ENCODE assay signal across 15 cellular contexts in genomic region chr13:31209819-31210209, GRCh38. TPM values are rescaled to one million over a fixed set of nuclear protein-coding genes. Genes with fewer than 3 reads are reported as not detected.
DNase-seq lines count a peak whose midpoint lies in the region; ATAC-seq and TF ChIP-seq lines count a peak whose summit lies in the region.
"Had no signal": no experiment of that assay in that cellular context is flagged by ENCODE, and none has a peak within 500 bp of the region (broad histone marks: within the 10 kb centered on the region; RNA-seq: fewer than 3 reads in every experiment).

No MANE protein-coding gene starts in this region.

- H2AFZ ChIP-seq in H9 (ENCODE audit: low read length) = no peak overlapping the region
- no peak overlapping the region for H2AFZ ChIP-seq in hepatocyte

- H3K23me2 ChIP-seq in H9 (ENCODE audit: insufficient read length, low read depth, low read length, poor library complexity, severe bottlenecking) = no peaks in the 10 kb centered on the region

- no peak overlapping the region for H3K23ac ChIP-seq in H9 (ENCODE audit: insufficient read length, low read depth, low read length)

- H3K36me3 ChIP-seq in BE2C = no peaks in the 10 kb centered on the region
- H3K36me3 ChIP-seq in ectodermal cell (ENCODE audit: control insufficient read depth, insufficient read depth, low read length) = no peaks in the 10 kb centered on the region
- no peaks in the 10 kb centered on the region for H3K36me3 ChIP-seq in psoas muscle (ENCODE audit: insufficient read depth in 1 of 2, low read depth in 1 of 2)
- no peaks in the 10 kb centered on the region for H3K36me3 ChIP-seq in hepatocyte (replicated peaks; ENCODE audit: insufficient read depth, low read depth)
- H3K36me3 ChIP-seq: thyroid gland had no signal

- H3T11ph ChIP-seq in H9 (ENCODE audit: low read length) = no peak overlapping the region

- H2AK5ac ChIP-seq in H9 (ENCODE audit: insufficient read length, low read length) = no peak overlapping the region

- H2BK5ac ChIP-seq in H9 (ENCODE audit: insufficient read length, low read length) = no peak overlapping the region

- H3K27ac ChIP-seq in H9 (ENCODE audit: insufficient read length, low read depth, low read length) (no peak overlapping the region), ectodermal cell (ENCODE audit: insufficient read depth, low read depth, low read length, poor library complexity, severe bottlenecking) (peak overlapping the region; percentile 41), psoas muscle (peak overlapping the region; percentile 58), hepatocyte (no peak overlapping the region)
- H3K27ac ChIP-seq: epithelial cell of prostate, VCaP had no signal

- peaks cover 43 to 49% of the 10 kb centered on the region in 2 experiments for H3K4me1 Mint-ChIP-seq in H9

- H3K9me3 ChIP-seq in BE2C = no peaks in the 10 kb centered on the region
- H3K9me3 ChIP-seq in H9 (ENCODE audit: control insufficient read depth, low read depth, low read length) = no peaks in the 10 kb centered on the region
- H3K9me3 ChIP-seq in ectodermal cell (ENCODE audit: control insufficient read depth, low read length) = no peaks in the 10 kb centered on the region
- H3K9me3 ChIP-seq in psoas muscle = no peaks in the 10 kb centered on the region
- H3K9me3 ChIP-seq in hepatocyte (ENCODE audit: low read depth) = no peaks in the 10 kb centered on the region
- H3K9me3 ChIP-seq: thyroid gland had no signal

- no peak overlapping the region for H3K9ac ChIP-seq in H9 (ENCODE audit: extremely low read depth, insufficient read length, low read length)

- no peak overlapping the region for H2BK20ac ChIP-seq in H9 (ENCODE audit: low read depth, low read length, poor library complexity, severe bottlenecking)

- H3K4me3 ChIP-seq in BE2C (ENCODE audit: low read depth, low read length) = peak overlapping the region; percentile 45
- H3K4me3 ChIP-seq in ectodermal cell (ENCODE audit: insufficient read depth, low read depth, low read length) = no peak overlapping the region
- H3K4me3 ChIP-seq in psoas muscle = no peak overlapping the region
- H3K4me3 ChIP-seq in hepatocyte = no peak overlapping the region
- H3K4me3 ChIP-seq: thyroid gland had no signal

- H3K79me2 ChIP-seq in H9 (ENCODE audit: insufficient read depth, low read length) (no peaks in the 10 kb centered on the region), hepatocyte (peaks cover 7% of the 10 kb centered on the region)

- no peak overlapping the region for H2BK12ac ChIP-seq in H9 (ENCODE audit: insufficient read length, low read depth, low read length)

- no peak overlapping the region for H3K18ac ChIP-seq in H9 (ENCODE audit: insufficient read length, low read depth, low read length)

- no peak overlapping the region for H3K4ac ChIP-seq in H9 (ENCODE audit: low read depth, low read length)

- no peak for DNase-seq in BE2C
- no peak for DNase-seq in H9
- DNase-seq in psoas muscle = no peak
- DNase-seq in GM20000 (ENCODE audit: low spot score) = no peak
- DNase-seq in hepatocyte (ENCODE audit: low spot score) = no peak
- DNase-seq: activated CD8-positive, alpha-beta memory T cell treated with anti-CD3 and anti-CD28 coated beads for 24 hours; stimulated activated CD4-positive, alpha-beta T cell treated with anti-CD3 and anti-CD28 coated beads, Interleukin-1b, Interleukin-23, amount 100 ng/mL, for 48 hours had no signal

- intact Hi-C loops in psoas muscle (cut with DNase I) = no loop called here

- H4K8ac ChIP-seq in H9 (replicated peaks; ENCODE audit: insufficient read length, low read depth, low read length) = no peak overlapping the region

- H2BK120ac ChIP-seq in H9 (ENCODE audit: low read depth, low read length, poor library complexity, severe bottlenecking) = no peak overlapping the region

- ATAC-seq in psoas muscle (peak in 1 of 4 donors; percentile 13), HG03378 (IDR thresholded peaks at IDR 0.05; ENCODE audit: unreplicated experiment) (no peak), GM19455 (IDR thresholded peaks at IDR 0.05; ENCODE audit: unreplicated experiment) (no peak)

- no peak overlapping the region for H3K56ac ChIP-seq in H9 (ENCODE audit: insufficient read length, low read depth, low read length)

- H3K14ac ChIP-seq in H9 (ENCODE audit: insufficient read depth, low read length) = no peak overlapping the region

- H3K4me1 ChIP-seq in BE2C = peaks cover 19% of the 10 kb centered on the region
- no peaks in the 10 kb centered on the region for H3K4me1 ChIP-seq in H9 (ENCODE audit: insufficient read depth, low read length)
- peaks cover 23% of the 10 kb centered on the region for H3K4me1 ChIP-seq in ectodermal cell (ENCODE audit: control insufficient read depth, insufficient read depth, low read length)
- peaks cover 36% of the 10 kb centered on the region for H3K4me1 ChIP-seq in psoas muscle
- peaks cover 11% of the 10 kb centered on the region for H3K4me1 ChIP-seq in hepatocyte (ENCODE audit: insufficient read depth)

- no peaks in the 10 kb centered on the region for H3K79me1 ChIP-seq in H9 (ENCODE audit: insufficient read depth, low read depth, low read length, poor library complexity, severe bottlenecking)

- H3K4me2 ChIP-seq in H9 (ENCODE audit: insufficient read depth, insufficient read length, low read length) = no peak overlapping the region
- H3K4me2 ChIP-seq in hepatocyte = no peak overlapping the region

- H3K27ac Mint-ChIP-seq in H9 = peak overlapping the region in 2 of 3 experiments; percentile 15 to 36; a peak in 3 of 7 replicates
- H3K27ac Mint-ChIP-seq: activated T-helper 2 cell treated with anti-CD3 and anti-CD28 coated beads, Interferon-gamma antibody, Interleukin-2, Interleukin-4, amounts not matched to agents 10 μg/mL and 5 μg/mL and 100 μg/mL, durations not matched to agents 14 hours and 24 hours and 36 hours; progenitor cell of endocrine pancreas had no signal

- no peaks in the 10 kb centered on the region for H3K9me3 Mint-ChIP-seq in H9
- H3K9me3 Mint-ChIP-seq: activated T-helper 2 cell treated with anti-CD3 and anti-CD28 coated beads, Interferon-gamma antibody, Interleukin-2, Interleukin-4, amounts not matched to agents 10 μg/mL and 5 μg/mL and 100 μg/mL, durations not matched to agents 14 hours and 24 hours and 36 hours had no signal

- H3K27me3 ChIP-seq in BE2C = no peaks in the 10 kb centered on the region
- H3K27me3 ChIP-seq in H9 (ENCODE audit: insufficient read depth, low read length) = no peaks in the 10 kb centered on the region
- H3K27me3 ChIP-seq in ectodermal cell (ENCODE audit: control insufficient read depth, insufficient read depth, low read length, poor library complexity, severe bottlenecking) = no peaks in the 10 kb centered on the region
- no peaks in the 10 kb centered on the region for H3K27me3 ChIP-seq in psoas muscle (ENCODE audit: insufficient read depth in 3 of 3, low read length in 2 of 3)
- no peaks in the 10 kb centered on the region for H3K27me3 ChIP-seq in hepatocyte
- H3K27me3 ChIP-seq: thyroid gland had no signal

- H3K36me3 Mint-ChIP-seq in H9 (ENCODE audit: insufficient read depth in 1 of 3, low read depth in 3 of 3) = no peaks in the 10 kb centered on the region; a peak in 1 of 7 replicates

- WGBS in H9 (ENCODE audit: extremely low coverage, insufficient read length, low lambda C conversion rate) = no CpG with 5 or more reads among the region's 4 CpGs
- WGBS in ectodermal cell, 2 experiments = 85 to 88% methylated on average over 4 of the region's 4 CpGs
- WGBS in psoas muscle, 3 donors = 11 to 21% (median 17%) methylated on average over 4 of the region's 4 CpGs
- WGBS in hepatocyte (ENCODE audit: low lambda C conversion rate, missing lambda C conversion rate) = 67% methylated on average over 4 of the region's 4 CpGs

- H4K5ac ChIP-seq in H9 (ENCODE audit: insufficient read length, low read depth, low read length) = no peak overlapping the region

- no peaks in the 10 kb centered on the region for H3K9me2 ChIP-seq in hepatocyte (replicated peaks; ENCODE audit: insufficient read depth)

- no peaks in the 10 kb centered on the region for H3K27me3 Mint-ChIP-seq in H9 (ENCODE audit: low read depth)

- no peak overlapping the region for H4K91ac ChIP-seq in H9 (ENCODE audit: insufficient read length, low read depth, low read length)

- H4K20me1 ChIP-seq in H9 (ENCODE audit: control insufficient read depth, insufficient read depth, insufficient read length) (no peaks in the 10 kb centered on the region), hepatocyte (ENCODE audit: insufficient read depth, poor library complexity, severe bottlenecking) (no peaks in the 10 kb centered on the region)

- H2BK15ac ChIP-seq in H9 (ENCODE audit: low read depth, low read length) = no peak overlapping the region

- no peak overlapping the region for H3K4me3 Mint-ChIP-seq in H9

- TF ChIP-seq CTCF in BE2C (IDR thresholded peaks at IDR 0.05; ENCODE audit: low read depth, low read length) (no peak), H9 (conservative IDR thresholded peaks at IDR 0.05) (no peak), psoas muscle (IDR thresholded peaks at IDR 0.05) (no peak), GM20000 (IDR thresholded peaks at IDR 0.05; ENCODE audit: extremely low read depth, missing control alignments) (no peak), hepatocyte (IDR thresholded peaks at IDR 0.05; ENCODE audit: poor library complexity) (no peak)

RNA-seq across cellular contexts. Expression of gene B3GLCT, which starts 10.0 kb away (rescaled TPM):
- 1.1 TPM for polyA plus RNA-seq in BE2C (2012; ENCODE audit: insufficient read depth, insufficient read length, low read depth)
- total RNA-seq in H9 (2021) = 5.4 and 5.8 TPM in 2 replicates
- polyA plus RNA-seq in ectodermal cell (2013, experiment 1 of 4) = 9.8 TPM
- 9.8 TPM for polyA plus RNA-seq in ectodermal cell (2013, experiment 2 of 4)
- 8.8 TPM for polyA plus RNA-seq in ectodermal cell (2013, experiment 3 of 4)
- polyA plus RNA-seq in ectodermal cell (2013, experiment 4 of 4) = 8.8 TPM
- total RNA-seq in psoas muscle = 1 to 10 TPM; 1.1 to 5.5 (median 2.9) TPM
- 1 to 10 TPM; 1.3 to 3.1 (median 2.2) TPM for polyA plus RNA-seq in psoas muscle
- total RNA-seq in hepatocyte = 10.8 TPM in 2 replicates
- polyA plus RNA-seq in hepatocyte = 5.7 TPM in 2 replicates

RNA-seq across cellular contexts. Expression of gene HSPH1, which starts 48.1 kb away (rescaled TPM):
- polyA plus RNA-seq in BE2C (2012; ENCODE audit: insufficient read depth, insufficient read length, low read depth) = 108 TPM
- total RNA-seq in H9 (2021) (141 and 145 TPM in 2 replicates), psoas muscle (100 to 1,000 TPM in 1 of 4 donors, 10 to 100 TPM in 3; 66.8 to 103 (median 76.3) TPM), hepatocyte (74.2 and 80.9 TPM in 2 replicates)
- polyA plus RNA-seq in ectodermal cell (2013, experiment 1 of 4) = 91.8 TPM
- polyA plus RNA-seq in ectodermal cell (2013, experiment 2 of 4) = 78.2 TPM
- polyA plus RNA-seq in ectodermal cell (2013, experiment 3 of 4) = 66.5 TPM
- polyA plus RNA-seq in ectodermal cell (2013, experiment 4 of 4) = 71.9 TPM
- polyA plus RNA-seq in psoas muscle (100 to 1,000 TPM in 1 of 3 donors, 10 to 100 TPM in 2; 32.6 to 106 (median 53.1) TPM), hepatocyte (50.6 and 64.1 TPM in 2 replicates)

Comparison
In these comparisons a context has a peak if more than half of its experiments do, and no peak if none do; other contexts are left out.
1. H3K27ac ChIP-seq: peak in ectodermal cell (single experiment) and psoas muscle (single experiment); none in H9 (single experiment) and hepatocyte (single experiment).